1 cellular context compared by ENCODE assay signal in the genomic region with DNA sequence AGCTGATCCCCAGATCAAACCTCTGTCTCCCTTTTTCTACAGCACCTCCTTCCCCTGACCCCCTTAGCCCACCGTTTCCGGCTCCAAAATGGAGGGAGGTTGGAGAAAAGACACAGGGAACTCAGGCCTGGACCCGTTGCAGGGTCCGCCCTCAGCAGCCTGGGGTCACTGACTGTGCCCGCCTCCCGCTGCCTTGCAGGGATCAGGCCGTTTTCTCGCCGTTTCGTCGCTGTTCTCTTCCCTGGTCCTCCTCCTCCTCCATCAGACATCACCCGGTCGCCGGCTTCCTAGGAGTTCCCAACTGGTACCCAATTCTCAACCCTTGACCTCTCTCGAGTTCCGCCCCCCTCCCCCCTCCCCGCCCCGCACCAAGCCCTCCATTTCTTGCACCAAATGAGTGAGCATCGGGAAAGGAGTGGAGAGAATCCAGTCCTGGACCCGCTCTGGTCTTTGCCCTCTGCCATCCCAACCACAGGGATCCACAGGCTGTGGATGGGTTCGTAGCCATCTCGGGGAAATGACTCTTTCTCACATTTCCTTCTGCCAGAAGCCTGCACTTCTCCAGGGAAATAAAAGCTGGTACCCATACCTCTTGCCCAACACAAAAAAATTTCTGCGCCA.
TF ChIP-seq lines count a peak whose summit lies in the region.

No MANE protein-coding gene starts in this region.

TF ChIP-seq in H1, 55 proteins besides CTCF, POLR2A, EP300 and RAD21:
- no peak for TF ChIP-seq JUND (IDR thresholded peaks at IDR 0.05; ENCODE audit: low read length)
- TF ChIP-seq KDM5A (IDR thresholded peaks at IDR 0.05; ENCODE audit: low read length), result no peak
- TF ChIP-seq CEBPB (IDR thresholded peaks at IDR 0.05; ENCODE audit: low read depth, low read length), result no peak
- TF ChIP-seq TAF1 (IDR thresholded peaks at IDR 0.05; ENCODE audit: low read depth, low read length), result no peak
- no peak for TF ChIP-seq HDAC6 (IDR thresholded peaks at IDR 0.05; ENCODE audit: low read depth, low read length)
- no peak for TF ChIP-seq CBX5 (IDR thresholded peaks at IDR 0.05; ENCODE audit: low read depth, low read length)
- TF ChIP-seq ZNF274 (IDR thresholded peaks at IDR 0.05; ENCODE audit: borderline replicate concordance, extremely low read depth, low read length), result no peak
- TF ChIP-seq SRF (IDR thresholded peaks at IDR 0.05; ENCODE audit: low read depth, low read length), result no peak
- TF ChIP-seq, protein P1, sequence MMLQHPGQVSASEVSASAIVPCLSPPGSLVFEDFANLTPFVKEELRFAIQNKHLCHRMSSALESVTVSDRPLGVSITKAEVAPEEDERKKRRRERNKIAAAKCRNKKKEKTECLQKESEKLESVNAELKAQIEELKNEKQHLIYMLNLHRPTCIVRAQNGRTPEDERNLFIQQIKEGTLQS (IDR thresholded peaks at IDR 0.05; ENCODE audit: insufficient read depth, low read depth, low read length), result no peak
